ENCODE assay signal across 8 cellular contexts in genomic region chr10:125824736-125825135, GRCh38. TPM values are rescaled to one million over a fixed set of nuclear protein-coding genes. Genes with fewer than 3 reads are reported as not detected.
DNase-seq lines count a peak whose midpoint lies in the region; ATAC-seq and TF ChIP-seq lines count a peak whose summit lies in the region.

No MANE protein-coding gene starts in this region.

- no peak overlapping the region for H3K27ac Mint-ChIP-seq in CD14-positive monocyte

- no peaks in the 10 kb centered on the region for H3K27me3 Mint-ChIP-seq in CD14-positive monocyte (ENCODE audit: low read depth in 3 of 3)

- 80 to 92% methylated on average over 1 of the region's 1 CpG for WGBS in mesodermal cell (ENCODE audit: insufficient coverage in 2 of 2), 2 experiments

- no peaks in the 10 kb centered on the region for H3K27me3 ChIP-seq in BLaER1 treated with 17β-estradiol and CSF1 and Interleukin-3, amounts not matched to agents 10 nM and 100 nM
- H3K27me3 ChIP-seq in HUES48 (ENCODE audit: control insufficient read depth, insufficient read depth, low read length) (no peaks in the 10 kb centered on the region), brain microvascular endothelial cell (replicated peaks) (no peaks in the 10 kb centered on the region)

- H3K4me1 Mint-ChIP-seq in CD14-positive monocyte = peaks cover 32% of the 10 kb centered on the region

- H3K27ac ChIP-seq in BLaER1 treated with 17β-estradiol and CSF1 and Interleukin-3, amounts not matched to agents 10 nM and 100 nM = peak overlapping the region in 4 of 11 experiments; percentile 97 to 99 (median 99); a peak in 2 of 22 replicates
- H3K27ac ChIP-seq in HUES48 (ENCODE audit: low read depth, low read length) (no peak overlapping the region), brain microvascular endothelial cell (no peak overlapping the region), mesodermal cell (ENCODE audit: low read depth, low read length, severe bottlenecking) (no peak overlapping the region)

- H3K4me1 ChIP-seq in BLaER1 treated with 17β-estradiol and CSF1 and Interleukin-3, amounts not matched to agents 10 nM and 100 nM = peaks cover 35 to 54% (median 42%) of the 10 kb centered on the region in 10 experiments
- H3K4me1 ChIP-seq in HUES48 (ENCODE audit: control insufficient read depth, insufficient read depth, low read length) (peaks cover 6% of the 10 kb centered on the region; the same call in 1 of the 2 replicates), mesodermal cell (ENCODE audit: control insufficient read depth, insufficient read depth, low read length, poor library complexity, severe bottlenecking) (peaks cover 5% of the 10 kb centered on the region)

- in situ Hi-C loops in brain microvascular endothelial cell (cut with HindIII; ENCODE audit: low pct_ligation_motif_present, low sequenced_read_pairs) = no loop called here

- no peaks in the 10 kb centered on the region for H3K9me3 Mint-ChIP-seq in CD14-positive monocyte

- TF ChIP-seq CTCF in brain microvascular endothelial cell (IDR thresholded peaks at IDR 0.05; ENCODE audit: low read depth, low read length, missing control alignments) = no peak
- TF ChIP-seq CTCF in CD14-positive monocyte (IDR thresholded peaks at IDR 0.05) = no peak

- DNase-seq in brain microvascular endothelial cell = no peak
- DNase-seq in activated gamma-delta T cell (lab: John Stamatoyannopoulos, UW) = no peak
- DNase-seq in effector CD4-positive, alpha-beta T cell = no peak
- no peak for DNase-seq in left colon
- DNase-seq in CD14-positive monocyte (ENCODE audit: low spot score) = no peak

- H3K4me3 Mint-ChIP-seq in CD14-positive monocyte = no peak overlapping the region

- peaks cover 35 to 52% (median 48%) of the 10 kb centered on the region in 11 experiments for H3K36me3 ChIP-seq in BLaER1 treated with 17β-estradiol and CSF1 and Interleukin-3, amounts not matched to agents 10 nM and 100 nM
- H3K36me3 ChIP-seq in HUES48 (ENCODE audit: control insufficient read depth, insufficient read depth, low read length) (peaks cover 48% of the 10 kb centered on the region), brain microvascular endothelial cell (replicated peaks) (peaks cover 26% of the 10 kb centered on the region), mesodermal cell (ENCODE audit: control insufficient read depth, insufficient read depth, low read length) (peaks cover 43% of the 10 kb centered on the region)

- peak overlapping the region; percentile 76 to 98 (median 89) for H3K4me3 ChIP-seq in BLaER1 treated with 17β-estradiol and CSF1 and Interleukin-3, amounts not matched to agents 10 nM and 100 nM
- H3K4me3 ChIP-seq in HUES48 (ENCODE audit: low read depth, low read length) (peak overlapping the region; percentile 81), brain microvascular endothelial cell (ENCODE audit: low read depth, low read length) (peak overlapping the region; percentile 99), mesodermal cell (ENCODE audit: extremely low read depth, insufficient read depth, low read length, poor library complexity, severe bottlenecking) (peak overlapping the region; percentile 85)

- ATAC-seq in left colon = no peak

- peak overlapping the region; percentile 81 to 98 (median 89) for H3K4me2 ChIP-seq in BLaER1 treated with 17β-estradiol and CSF1 and Interleukin-3, amounts not matched to agents 10 nM and 100 nM

- peak overlapping the region; percentile 92 to 99 (median 96) for H3K9ac ChIP-seq in BLaER1 treated with 17β-estradiol and CSF1 and Interleukin-3, amounts not matched to agents 10 nM and 100 nM
- 0 out of 2 replicates have a peak overlapping the region, but pooled peaks have one; percentile 99 for H3K9ac ChIP-seq in HUES48 (ENCODE audit: low read depth, low read length)

- H3K36me3 Mint-ChIP-seq in CD14-positive monocyte = peaks cover 31 to 34% of the 10 kb centered on the region in 2 donors

- intact Hi-C loops in left colon (cut with DNase I, micrococcal nuclease) (no loop called here), CD14-positive monocyte (cut with micrococcal nuclease) (loop anchor here (5.0 to 10.0 kb wide), 5 partner anchors 73 to 670 kb away; partner anchors contain the start of gene FANK1 (in 1 of the 2))

- H4K20me1 ChIP-seq in BLaER1 treated with 17β-estradiol and CSF1 and Interleukin-3, amounts not matched to agents 10 nM and 100 nM = peaks cover 9 to 61% (median 55%) of the 10 kb centered on the region in 11 experiments; a peak in 18 of 22 replicates

- H3K9me3 ChIP-seq in BLaER1 treated with 17β-estradiol and CSF1 and Interleukin-3, amounts not matched to agents 10 nM and 100 nM (replicated peaks in 1 of 11) = no peaks in the 10 kb centered on the region
- H3K9me3 ChIP-seq in HUES48 (ENCODE audit: control insufficient read depth, insufficient read depth, low read length) = no peaks in the 10 kb centered on the region
- H3K9me3 ChIP-seq in mesodermal cell (ENCODE audit: control insufficient read depth, low read length) = no peaks in the 10 kb centered on the region

RNA-seq across cellular contexts. Expression of gene BCCIP, which starts 1.4 kb away (rescaled TPM):
- polyA plus RNA-seq in mesodermal cell (2013, experiment 1 of 2) = 60.8 TPM
- 72.0 TPM for polyA plus RNA-seq in mesodermal cell (2013, experiment 2 of 2)
- 10 to 100 TPM; 31.4 to 34.4 TPM for total RNA-seq in left colon
- polyA plus RNA-seq in CD14-positive monocyte = 10 to 100 TPM; 59.3 to 61.7 TPM

RNA-seq across cellular contexts. Expression of gene UROS, which starts 1.7 kb away (rescaled TPM):
- polyA plus RNA-seq in mesodermal cell (2013, experiment 1 of 2) = 39.8 TPM
- polyA plus RNA-seq in mesodermal cell (2013, experiment 2 of 2) = 33.5 TPM
- total RNA-seq in left colon = 10 to 100 TPM; 21.7 to 30.5 TPM
- 10 to 100 TPM; 39.8 to 42.3 TPM for polyA plus RNA-seq in CD14-positive monocyte

RNA-seq across cellular contexts. Expression of gene MMP21, which starts 49.1 kb away (rescaled TPM):
- not detected for polyA plus RNA-seq in mesodermal cell (2013, experiment 1 of 2)
- polyA plus RNA-seq in mesodermal cell (2013, experiment 2 of 2) = not detected
- not detected for total RNA-seq in left colon
- not detected for polyA plus RNA-seq in CD14-positive monocyte

RNA-seq across cellular contexts. Expression of gene DHX32, which starts 56.4 kb away (rescaled TPM):
- 31.8 TPM for polyA plus RNA-seq in mesodermal cell (2013, experiment 1 of 2)
- polyA plus RNA-seq in mesodermal cell (2013, experiment 2 of 2) = 32.6 TPM
- 10 to 100 TPM; 78.3 to 78.9 TPM for total RNA-seq in left colon
- polyA plus RNA-seq in CD14-positive monocyte = 10 to 100 TPM; 16.4 to 20.5 TPM

Comparison
In these comparisons a context has a peak if more than half of its experiments do, and no peak if none do; other contexts are left out.
1. intact Hi-C loops: an anchor here in CD14-positive monocyte (5.0 to 10.0 kb wide); none called in left colon.